12 cellular contexts compared by ENCODE assay signal in the genomic region with DNA sequence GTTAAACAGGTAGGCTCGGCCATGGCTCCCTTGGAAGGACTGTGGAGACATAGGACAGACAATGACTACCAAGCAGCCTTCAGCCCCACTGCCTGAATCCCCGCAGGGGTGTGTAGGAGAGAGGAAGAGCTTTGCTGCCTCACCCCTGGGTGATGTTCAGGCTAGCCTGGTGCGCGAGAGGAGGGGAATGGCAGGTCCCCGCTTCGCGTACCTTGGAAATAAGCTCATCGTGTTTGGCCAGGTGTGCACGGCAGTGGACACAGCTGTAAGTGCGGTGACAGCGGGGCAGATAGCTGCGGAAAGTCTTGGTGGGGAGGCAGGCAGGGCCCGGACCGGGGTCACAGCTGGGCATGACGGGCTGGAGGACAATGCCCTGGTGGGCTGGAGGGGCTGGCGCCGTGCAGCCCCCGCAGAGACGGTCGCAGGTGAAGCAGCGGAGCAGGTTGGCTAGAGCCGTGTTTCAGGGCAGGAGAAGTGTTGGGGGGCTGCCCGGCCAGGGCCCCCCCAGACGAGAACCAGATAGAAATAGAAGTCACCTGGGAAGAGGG. TPM values are rescaled to one million over a fixed set of nuclear protein-coding genes. Genes with fewer than 3 reads are reported as not detected.
DNase-seq lines count a peak whose midpoint lies in the region; TF ChIP-seq lines count a peak whose summit lies in the region.
"Had no signal": no experiment of that assay in that cellular context is flagged by ENCODE, and none has a peak within 500 bp of the region (broad histone marks: within the 10 kb centered on the region; RNA-seq: fewer than 3 reads in every experiment).

No MANE protein-coding gene starts in this region.

- no peaks in the 10 kb centered on the region for H3F3A ChIP-seq in neural cell (ENCODE audit: insufficient read depth, low read length, poor library complexity, severe bottlenecking)

- peak overlapping the region; percentile 71 for H3K27ac Mint-ChIP-seq in endodermal cell
- H3K27ac Mint-ChIP-seq: activated B cell treated with CpG ODN at 0.5 μM for 24 hours had no signal

- no peak overlapping the region for H3K4me3 ChIP-seq in endodermal cell (ENCODE audit: low read length)
- H3K4me3 ChIP-seq in neural cell (ENCODE audit: low read length), result peak overlapping the region; percentile 76

- H3K4me1 Mint-ChIP-seq in endodermal cell, result peaks cover 74% of the 10 kb centered on the region

- no peak for TF ChIP-seq RAD21 in Ishikawa (IDR thresholded peaks at IDR 0.05; ENCODE audit: low read depth)
- TF ChIP-seq RAD21 in neural cell (conservative IDR thresholded peaks at IDR 0.05), result no peak

- peaks cover 20% of the 10 kb centered on the region for H3K36me3 Mint-ChIP-seq in endodermal cell (ENCODE audit: low read depth)

- peak; percentile 17 for DNase-seq in Daoy (ENCODE audit: low read depth)
- peak; percentile 78 for DNase-seq in endodermal cell
- no peak for DNase-seq in AG08395 (ENCODE audit: low spot score)
- no peak for DNase-seq in middle frontal gyrus (ENCODE audit: extremely low spot score, low spot score)
- DNase-seq in activated CD4-positive, CD25-positive, alpha-beta regulatory T cell (lab: John Stamatoyannopoulos, UW), result no peak
- DNase-seq: activated B cell treated with CpG ODN at 0.5 μM for 24 hours, activated gamma-delta T cell, NCI-H2029 treated with DMSO at 0.1 percent for 48 hours had no signal

- no peaks in the 10 kb centered on the region for H4K20me1 ChIP-seq in neural cell (ENCODE audit: insufficient read depth)

- no peak overlapping the region for H2AFZ ChIP-seq in neural cell (ENCODE audit: low read depth, low read length)

- TF ChIP-seq CTCF in endodermal cell (conservative IDR thresholded peaks at IDR 0.05) (no peak), neural cell (IDR thresholded peaks at IDR 0.05; ENCODE audit: poor library complexity, severe bottlenecking) (no peak)

- peak overlapping the region; percentile 29 for H3K4me2 ChIP-seq in neural cell (ENCODE audit: low read length)

- H3K9me2 ChIP-seq in neural cell (ENCODE audit: insufficient read depth, low read length), result no peaks in the 10 kb centered on the region

- H3K27ac ChIP-seq in endodermal cell (ENCODE audit: low read depth, low read length), result no peak overlapping the region
- no peak overlapping the region for H3K27ac ChIP-seq in neural cell (ENCODE audit: low read length)
- H3K27ac ChIP-seq: RWPE1 had no signal

- H3K27me3 Mint-ChIP-seq in endodermal cell (ENCODE audit: insufficient read depth), result no peaks in the 10 kb centered on the region

- peaks cover 10% of the 10 kb centered on the region for H3K79me2 ChIP-seq in neural cell (replicated peaks; ENCODE audit: insufficient read depth, low read length)

- no peak overlapping the region for H3K9ac ChIP-seq in endodermal cell (ENCODE audit: extremely low read depth, low read length, poor library complexity, severe bottlenecking)
- H3K9ac ChIP-seq in neural cell (ENCODE audit: low read length), result peak overlapping the region; percentile 97

- H3K4me1 ChIP-seq in endodermal cell (ENCODE audit: control insufficient read depth, insufficient read depth, low read length), result peaks cover 41% of the 10 kb centered on the region

- no peaks in the 10 kb centered on the region for H3K9me3 Mint-ChIP-seq in endodermal cell
- H3K9me3 Mint-ChIP-seq: activated B cell treated with CpG ODN at 0.5 μM for 24 hours had no signal

- TF ChIP-seq EP300 in Ishikawa (IDR thresholded peaks at IDR 0.05; ENCODE audit: borderline replicate concordance) (0 out of 2 replicates have a peak, but pooled peaks have one; percentile 9), neural cell (conservative IDR thresholded peaks at IDR 0.05; ENCODE audit: poor library complexity, severe bottlenecking) (no peak)

- peak overlapping the region; percentile 43 for H3K4me3 Mint-ChIP-seq in endodermal cell
- H3K4me3 Mint-ChIP-seq: activated B cell treated with CpG ODN at 0.5 μM for 24 hours had no signal

- peaks cover 31% of the 10 kb centered on the region for H3K36me3 ChIP-seq in endodermal cell (ENCODE audit: control insufficient read depth, insufficient read depth, low read length)
- H3K36me3 ChIP-seq in neural cell (ENCODE audit: insufficient read depth, low read length), result no peaks in the 10 kb centered on the region

- no peaks in the 10 kb centered on the region for H3K27me3 ChIP-seq in endodermal cell (ENCODE audit: control insufficient read depth, insufficient read depth, low read length, poor library complexity, severe bottlenecking)
- H3K27me3 ChIP-seq in neural cell (ENCODE audit: insufficient read depth, low read depth, low read length), result no peaks in the 10 kb centered on the region

- H3K9me3 ChIP-seq in endodermal cell (ENCODE audit: control insufficient read depth, low read length), result no peaks in the 10 kb centered on the region
- H3K9me3 ChIP-seq in neural cell (ENCODE audit: low read length), result no peaks in the 10 kb centered on the region

- WGBS in endodermal cell (ENCODE audit: insufficient coverage in 1 of 2, insufficient read length in 1 of 2), 2 experiments, result 11 to 13% methylated on average over 7 to 23 of the region's 24 CpGs

TF ChIP-seq in Ishikawa, 13 proteins besides CTCF, POLR2A, EP300 and RAD21 (continues in another document):
- 0 out of 2 replicates have a peak, but pooled peaks have one; percentile 13 for TF ChIP-seq TCF12 (IDR thresholded peaks at IDR 0.05; ENCODE audit: low read depth)
- TF ChIP-seq EGR1 (IDR thresholded peaks at IDR 0.05), result no peak
- TF ChIP-seq CEBPB (IDR thresholded peaks at IDR 0.05), result no peak
- no peak for TF ChIP-seq FOXM1 (IDR thresholded peaks at IDR 0.05; ENCODE audit: borderline replicate concordance, low read depth)

TF ChIP-seq in neural cell, 6 proteins besides CTCF, POLR2A, EP300 and RAD21:
- TF ChIP-seq POLR2AphosphoS5 (IDR thresholded peaks at IDR 0.05) (no peak), MXI1 (conservative IDR thresholded peaks at IDR 0.05; ENCODE audit: poor library complexity, severe bottlenecking) (no peak), EZH2 (IDR thresholded peaks at IDR 0.05; ENCODE audit: borderline replicate concordance, insufficient read depth, low read length, poor library complexity, severe bottlenecking) (no peak), REST (IDR thresholded peaks at IDR 0.05; ENCODE audit: borderline replicate concordance) (no peak), TAF1 (IDR thresholded peaks at IDR 0.05; ENCODE audit: low read depth) (no peak), SMC3 (conservative IDR thresholded peaks at IDR 0.05; ENCODE audit: poor library complexity) (no peak)

RNA-seq across cellular contexts. Expression of gene YPEL4, which starts 2.9 kb away (rescaled TPM):
- total RNA-seq in Daoy (2014; rRNA removed; shearing (Covaris generic)), result not detected in 2 replicates
- not detected for total RNA-seq in endodermal cell
- 2.8 TPM for polyA plus RNA-seq in endodermal cell (2013, experiment 1 of 2)
- polyA plus RNA-seq in endodermal cell (2013, experiment 2 of 2), result 2.0 TPM
- polyA plus RNA-seq in neural cell, result 18.4 and 19.8 TPM in 2 replicates
- polyA minus RNA-seq in neural cell, result 3.9 and 5.6 TPM in 2 replicates
- total RNA-seq: activated B cell treated with CpG ODN at 0.5 μM for 24 hours had no signal

RNA-seq across cellular contexts. Expression of gene CLP1, which starts 10.7 kb away (rescaled TPM):
- total RNA-seq in Daoy (2014; rRNA removed; shearing (Covaris generic)), result 27.7 and 38.4 TPM in 2 replicates
- 10 to 100 TPM; 23.7 to 25.2 TPM for total RNA-seq in endodermal cell
- 17.7 TPM for polyA plus RNA-seq in endodermal cell (2013, experiment 1 of 2)
- 15.0 TPM for polyA plus RNA-seq in endodermal cell (2013, experiment 2 of 2)
- 18.2 and 22.7 TPM in 2 replicates for polyA plus RNA-seq in neural cell
- polyA minus RNA-seq in neural cell, result 23.5 and 25.8 TPM in 2 replicates

RNA-seq across cellular contexts. Expression of gene ZDHHC5, which starts 21.1 kb away (rescaled TPM):
- total RNA-seq in Daoy (2014; rRNA removed; shearing (Covaris generic)), result 27.7 and 28.0 TPM in 2 replicates
- total RNA-seq in endodermal cell, result 10 to 100 TPM; 70.7 to 77.1 TPM
- 30.5 TPM for polyA plus RNA-seq in endodermal cell (2013, experiment 1 of 2)
- 31.6 TPM for polyA plus RNA-seq in endodermal cell (2013, experiment 2 of 2)
- 15.8 and 17.4 TPM in 2 replicates for polyA plus RNA-seq in neural cell
- polyA minus RNA-seq in neural cell, result 36.7 and 40.4 TPM in 2 replicates

RNA-seq across cellular contexts. Expression of gene SERPING1, which starts 49.3 kb away (rescaled TPM):
- 4.6 TPM in 1 of 2 replicates, not detected in the other for total RNA-seq in Daoy (2014; rRNA removed; shearing (Covaris generic))
- 10 to 100 TPM; 67.8 to 73.5 TPM for total RNA-seq in endodermal cell
- polyA plus RNA-seq in endodermal cell (2013, experiment 1 of 2), result 114 TPM
- 118 TPM for polyA plus RNA-seq in endodermal cell (2013, experiment 2 of 2)
- polyA plus RNA-seq in neural cell, result 0.22 TPM in 1 of 2 replicates, not detected in the other
- 0.49 TPM in 1 of 2 replicates, not detected in the other for polyA minus RNA-seq in neural cell
- total RNA-seq: activated B cell treated with CpG ODN at 0.5 μM for 24 hours, dermis microvascular lymphatic vessel endothelial cell had no signal

Comparison
In these comparisons a context has a peak if more than half of its experiments do, and no peak if none do; other contexts are left out.
1. DNase-seq: peak in Daoy (single experiment) and endodermal cell (single experiment); none in AG08395 (single experiment), middle frontal gyrus (single experiment) and activated CD4-positive, CD25-positive, alpha-beta regulatory T cell (0 of 4).